ENCODE assay signal across 1 cellular context in the genomic region with DNA sequence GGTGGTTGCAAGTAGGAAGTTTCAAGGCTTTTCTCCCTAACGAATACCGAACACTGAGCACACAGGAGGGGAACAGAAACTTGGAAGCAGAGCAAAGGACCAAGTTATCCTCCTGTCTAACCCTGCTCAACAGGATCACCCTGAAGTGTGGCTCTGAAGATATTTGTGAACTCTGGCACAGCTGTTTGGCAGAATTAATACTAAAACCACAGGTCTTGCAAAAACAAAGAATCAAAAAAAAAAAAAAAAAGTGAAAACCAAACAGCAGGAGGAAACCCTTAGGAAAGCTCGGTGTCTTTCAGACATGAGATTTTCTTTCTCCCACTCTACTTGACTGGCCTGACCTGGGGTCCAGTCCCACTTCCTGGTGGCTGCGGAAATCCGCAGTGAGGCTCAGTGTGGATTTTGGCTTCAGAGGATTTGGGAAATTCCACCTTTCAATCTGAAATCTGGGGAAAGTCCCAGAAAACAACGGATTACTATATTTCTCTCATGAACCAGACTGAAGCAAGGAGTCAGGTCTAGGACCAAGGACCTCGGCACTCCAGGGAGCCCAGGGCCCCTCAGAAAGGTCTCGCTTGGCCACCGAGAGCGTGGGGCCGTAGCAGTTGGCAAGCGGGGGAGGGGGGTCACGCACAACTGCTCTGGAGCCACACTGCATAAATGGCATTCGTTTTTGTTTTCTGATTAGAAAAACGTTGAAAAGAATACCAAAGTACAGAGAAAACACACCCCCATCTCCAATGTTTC.
TF ChIP-seq lines count a peak whose summit lies in the region.

No MANE protein-coding gene starts in this region.

TF ChIP-seq in GM23338, 12 proteins besides CTCF, POLR2A, EP300 and RAD21 (continued from another document):
- no peak for TF ChIP-seq REST (IDR thresholded peaks at IDR 0.05; ENCODE audit: unreplicated experiment)
- no peak for TF ChIP-seq ZNF331 (CRISPR knock-in tag; IDR thresholded peaks at IDR 0.05; ENCODE audit: low read depth)
- no peak for TF ChIP-seq ZNF114 (CRISPR knock-in tag; IDR thresholded peaks at IDR 0.05)
- TF ChIP-seq ZNF462 (CRISPR knock-in tag; IDR thresholded peaks at IDR 0.05), result no peak
- TF ChIP-seq EZH2phosphoT487 (IDR thresholded peaks at IDR 0.05; ENCODE audit: unreplicated experiment), result no peak
- TF ChIP-seq EZH2 (IDR thresholded peaks at IDR 0.05; ENCODE audit: low read depth, unreplicated experiment), result no peak
- no peak for TF ChIP-seq CREB1 (CRISPR knock-in tag; IDR thresholded peaks at IDR 0.05; ENCODE audit: low read depth)
- TF ChIP-seq STAT1 (IDR thresholded peaks at IDR 0.05; ENCODE audit: unreplicated experiment), result no peak
- TF ChIP-seq POLR2AphosphoS5 (IDR thresholded peaks at IDR 0.05; ENCODE audit: low read depth), result no peak
